In the genomic region with DNA sequence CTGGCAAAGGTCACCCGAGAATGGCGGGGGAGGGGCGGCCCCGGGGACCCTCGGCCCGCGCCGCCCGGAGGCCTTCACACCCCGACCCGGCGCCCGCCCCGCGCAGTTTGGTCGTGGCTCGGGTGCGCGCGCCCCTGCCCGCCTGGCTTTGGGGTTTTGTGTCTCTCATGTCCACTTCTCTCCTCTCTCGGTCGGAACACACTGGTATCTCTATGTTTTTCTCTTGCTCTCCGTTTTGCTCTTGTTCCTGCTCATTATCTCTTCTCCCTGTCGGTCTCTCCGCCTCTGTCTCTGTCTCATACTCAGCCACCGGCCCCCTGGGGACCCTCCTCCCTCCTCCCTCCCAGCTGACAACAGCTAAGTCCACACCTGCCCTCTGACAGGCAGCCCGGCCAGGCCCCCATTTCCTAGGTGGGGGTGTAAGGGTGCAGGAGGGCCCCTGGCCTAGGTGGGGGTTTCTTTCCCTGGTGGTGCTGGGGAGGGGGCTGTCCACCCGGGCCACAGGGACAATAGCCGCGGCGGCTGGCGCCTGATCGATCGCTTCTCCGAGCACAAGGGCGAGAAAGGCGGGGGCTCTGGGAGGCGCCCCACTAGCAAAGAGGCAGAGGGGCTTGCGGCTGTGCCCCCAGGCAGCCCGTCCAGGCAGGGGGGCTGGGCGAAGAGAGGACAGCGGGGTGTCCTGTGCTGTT, we compare ENCODE assay signal across 1 cellular context.
TF ChIP-seq lines count a peak whose summit lies in the region.

No MANE protein-coding gene starts in this region.

TF ChIP-seq in A549, 52 proteins besides CTCF, POLR2A, EP300 and RAD21 (continued from another document):
- TF ChIP-seq, protein P1, sequence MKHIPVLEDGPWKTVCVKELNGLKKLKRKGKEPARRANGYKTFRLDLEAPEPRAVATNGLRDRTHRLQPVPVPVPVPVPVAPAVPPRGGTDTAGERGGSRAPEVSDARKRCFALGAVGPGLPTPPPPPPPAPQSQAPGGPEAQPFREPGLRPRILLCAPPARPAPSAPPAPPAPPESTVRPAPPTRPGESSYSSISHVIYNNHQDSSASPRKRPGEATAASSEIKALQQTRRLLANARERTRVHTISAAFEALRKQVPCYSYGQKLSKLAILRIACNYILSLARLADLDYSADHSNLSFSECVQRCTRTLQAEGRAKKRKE (CRISPR knock-in tag; IDR thresholded peaks at IDR 0.05; ENCODE audit: low read depth) = no peak
